In genomic region chr16:75147968-75148310, GRCh38 we compare ENCODE assay signal across 9 cellular contexts. TPM values are rescaled to one million over a fixed set of nuclear protein-coding genes. Genes with fewer than 3 reads are reported as not detected.
DNase-seq lines count a peak whose midpoint lies in the region; ATAC-seq and TF ChIP-seq lines count a peak whose summit lies in the region.
"Had no signal": no experiment of that assay in that cellular context is flagged by ENCODE, and none has a peak within 500 bp of the region (broad histone marks: within the 10 kb centered on the region; RNA-seq: fewer than 3 reads in every experiment).

No MANE protein-coding gene starts in this region.

- peaks cover 10 to 26% of the 10 kb centered on the region in 2 donors for H3K4me1 Mint-ChIP-seq in natural killer cell

- H3K4me1 ChIP-seq in KMS-11 (ENCODE audit: low read depth, poor library complexity, severe bottlenecking): peaks cover 6% of the 10 kb centered on the region
- H3K4me1 ChIP-seq: body of pancreas had no signal

- H3K9ac ChIP-seq in KMS-11: no peak overlapping the region; the same call in 1 of the 2 replicates

- no peaks in the 10 kb centered on the region; the same call in 1 of the 2 replicates for H3K36me3 ChIP-seq in KMS-11 (ENCODE audit: insufficient read depth)
- H3K36me3 ChIP-seq in H7 (replicated peaks; ENCODE audit: control insufficient read depth, insufficient read depth, low read length): no peaks in the 10 kb centered on the region

- peaks cover 20% of the 10 kb centered on the region for H3K36me3 Mint-ChIP-seq in natural killer cell

- H3K27ac ChIP-seq in KMS-11: no peak overlapping the region

- H3K4me2 ChIP-seq in KMS-11: peak overlapping the region; percentile 41

- no peak for ATAC-seq in natural killer cell
- ATAC-seq in HG03432 (IDR thresholded peaks at IDR 0.05; ENCODE audit: unreplicated experiment): no peak

- H3K4me3 ChIP-seq in AG09309 (ENCODE audit: control insufficient read depth, low read depth, low read length) (peak overlapping the region; percentile 72), KMS-11 (IDR thresholded peaks at IDR 0.05; ENCODE audit: insufficient read depth, low read depth, low read length) (peak overlapping the region; percentile 33), choroid plexus epithelial cell (ENCODE audit: low read depth, low read length) (peak overlapping the region; percentile 100), H7 (ENCODE audit: insufficient read depth, low read depth, low read length) (no peak overlapping the region)

- H3K27me3 Mint-ChIP-seq in natural killer cell (ENCODE audit: low read depth in 2 of 2): no peaks in the 10 kb centered on the region

- H3K27ac Mint-ChIP-seq in natural killer cell: peak overlapping the region; percentile 35 to 88

- intact Hi-C loops in natural killer cell (cut with micrococcal nuclease): loop anchor here (1.0 kb wide), 1 partner anchor 163 kb away; the partner anchor contains the start of gene WDR59
- intact Hi-C loops in head of caudate nucleus (cut with DNase I): loop anchor here (5.0 kb wide), 1 partner anchor 36 kb away; no protein-coding TSS in a partner anchor

- H3K9me3 Mint-ChIP-seq in natural killer cell: peaks cover 5 to 8% of the 10 kb centered on the region in 2 donors

- H3K4me3 Mint-ChIP-seq in natural killer cell: peak overlapping the region; percentile 92

- no peaks in the 10 kb centered on the region for H4K20me1 ChIP-seq in KMS-11 (ENCODE audit: insufficient read depth)

- no peaks in the 10 kb centered on the region for H3K27me3 ChIP-seq in KMS-11 (ENCODE audit: insufficient read depth, low read depth)
- H3K27me3 ChIP-seq in H7 (ENCODE audit: control insufficient read depth, insufficient read depth, low read length): no peaks in the 10 kb centered on the region
- H3K27me3 ChIP-seq: body of pancreas had no signal

- DNase-seq in AG09309 (ENCODE audit: low read depth): no peak
- DNase-seq in choroid plexus epithelial cell (ENCODE audit: low read depth): no peak
- DNase-seq in natural killer cell: no peak
- DNase-seq in H7: no peak
- no peak for DNase-seq in stimulated activated CD4-positive, alpha-beta T cell treated with anti-CD3 and anti-CD28 coated beads, Interleukin-2, amount 100 ng/mL, for 24 hours
- no peak for DNase-seq in head of caudate nucleus

- peak overlapping the region; percentile 99 for H2AFZ ChIP-seq in KMS-11 (ENCODE audit: low read depth)

- TF ChIP-seq CTCF in AG09309 (IDR thresholded peaks at IDR 0.05; ENCODE audit: control insufficient read depth, insufficient read depth, low read depth, low read length, missing control alignments) (no peak), KMS-11 (conservative IDR thresholded peaks at IDR 0.05; ENCODE audit: low read depth, low read length) (no peak), choroid plexus epithelial cell (conservative IDR thresholded peaks at IDR 0.05; ENCODE audit: low read depth, low read length) (no peak), natural killer cell (IDR thresholded peaks at IDR 0.05) (no peak)

- peaks cover 19% of the 10 kb centered on the region; the same call in 1 of the 2 replicates for H3K79me2 ChIP-seq in KMS-11 (ENCODE audit: insufficient read depth, low read depth)

RNA-seq across cellular contexts. Expression of gene ZFP1, which starts 0.4 kb away (rescaled TPM):
- total RNA-seq in natural killer cell: 10 to 100 TPM in 2 of 3 donors, 1 to 10 TPM in 1; 9.0 to 16.2 (median 14.9) TPM
- total RNA-seq in H7 (2014; rRNA removed; shearing (Covaris generic)): 6.1 and 9.7 TPM in 2 replicates

RNA-seq across cellular contexts. Expression of gene LDHD, which starts 31.4 kb away (rescaled TPM):
- total RNA-seq in natural killer cell: 1 to 10 TPM in 1 of 3 donors, under 1 TPM in 1, not detected in 1; 0.12 to 1.3 TPM
- total RNA-seq in H7 (2014; rRNA removed; shearing (Covaris generic)): 10.4 and 13.7 TPM in 2 replicates

RNA-seq across cellular contexts. Expression of gene CTRB2, which starts 59.0 kb away (rescaled TPM):
- not detected for total RNA-seq in natural killer cell
- not detected in 2 replicates for total RNA-seq in H7 (2014; rRNA removed; shearing (Covaris generic))
